2 cellular contexts compared by ENCODE assay signal in the genomic region with DNA sequence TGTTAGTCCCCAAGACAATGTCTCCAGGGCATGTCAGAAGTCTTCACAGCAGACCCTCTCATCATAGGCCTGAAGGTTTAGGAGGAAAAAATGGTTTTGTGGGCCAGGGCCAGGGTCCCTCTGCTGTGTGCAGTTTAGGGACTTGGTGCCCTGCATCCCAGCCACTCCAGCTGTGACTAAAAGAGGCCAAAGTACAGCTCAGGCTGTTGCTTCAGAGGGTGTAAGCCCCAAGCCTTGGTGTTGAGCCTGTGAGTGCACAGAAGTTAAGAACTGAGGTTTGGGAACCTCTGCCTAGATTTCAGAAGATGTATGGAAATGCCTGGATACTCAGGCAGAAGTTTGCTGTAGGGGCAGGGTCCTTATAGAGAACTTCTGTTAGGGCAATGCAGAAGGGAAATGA. TPM values are rescaled to one million over a fixed set of nuclear protein-coding genes. Genes with fewer than 3 reads are reported as not detected.
"Had no signal": no experiment of that assay in that cellular context is flagged by ENCODE, and none has a peak within 500 bp of the region (broad histone marks: within the 10 kb centered on the region; RNA-seq: fewer than 3 reads in every experiment).

No MANE protein-coding gene starts in this region.

RNA-seq across cellular contexts. Expression of a gene that starts 38.4 kb away (rescaled TPM):
- total RNA-seq: activated CD4-positive, alpha-beta T cell treated with anti-CD3 and anti-CD28 coated beads for 36 hours; WTC11 had no signal
